ENCODE assay signal across 13 cellular contexts in genomic region chr15:90981681-90982080, GRCh38. TPM values are rescaled to one million over a fixed set of nuclear protein-coding genes. Genes with fewer than 3 reads are reported as not detected.
DNase-seq lines count a peak whose midpoint lies in the region; ATAC-seq and TF ChIP-seq lines count a peak whose summit lies in the region.
"Had no signal": no experiment of that assay in that cellular context is flagged by ENCODE, and none has a peak within 500 bp of the region (broad histone marks: within the 10 kb centered on the region; RNA-seq: fewer than 3 reads in every experiment).

No MANE protein-coding gene starts in this region.

- H3K27me3 Mint-ChIP-seq in activated T-helper 1 cell treated with anti-CD3 and anti-CD28 coated beads, Interleukin-12 subunit alpha, Interleukin-12 subunit beta, Interleukin-2, Interleukin-4 antibody, amounts not matched to agents 30 ng/mL and 10 ng/mL and 1 ng/mL, durations not matched to agents 14 hours and 24 hours and 36 hours (ENCODE audit: insufficient read depth), result no peaks in the 10 kb centered on the region

- H3K36me3 Mint-ChIP-seq in activated T-helper 1 cell treated with anti-CD3 and anti-CD28 coated beads, Interleukin-12 subunit alpha, Interleukin-12 subunit beta, Interleukin-2, Interleukin-4 antibody, amounts not matched to agents 30 ng/mL and 10 ng/mL and 1 ng/mL, durations not matched to agents 14 hours and 24 hours and 36 hours (ENCODE audit: low read depth), result peaks cover 53% of the 10 kb centered on the region

- peaks cover 0 to 3% (median 0%) of the 10 kb centered on the region in 4 donors for H3K36me3 ChIP-seq in transverse colon

- no peaks in the 10 kb centered on the region for H3K9me3 ChIP-seq in transverse colon
- H3K9me3 ChIP-seq: tibial artery had no signal

- no peak for TF ChIP-seq EP300 in transverse colon (IDR thresholded peaks at IDR 0.05; ENCODE audit: low read depth)

- no peaks in the 10 kb centered on the region for H3K27me3 ChIP-seq in transverse colon
- H3K27me3 ChIP-seq: tibial artery had no signal

- DNase-seq in activated T-helper 1 cell treated with anti-CD3 and anti-CD28 coated beads, Interleukin-12 subunit alpha, Interleukin-12 subunit beta, Interleukin-2, Interleukin-4 antibody, amounts not matched to agents 30 ng/mL and 10 ng/mL and 1 ng/mL, durations not matched to agents 14 hours and 24 hours and 36 hours (ENCODE audit: low spot score), result no peak
- DNase-seq in foreskin melanocyte (no peak), NCI-H2227 treated with DMSO at 0.1 percent for 48 hours (lab: John Stamatoyannopoulos, UW) (no peak), transverse colon (no peak), ACHN (no peak)
- DNase-seq: activated CD4-positive, alpha-beta T cell treated with anti-CD3 and anti-CD28 coated beads, Interleukin-2, amount 50 U/mL, for 1 hour; mesenchymal stem cell; NCI-H2171 treated with DMSO at 0.1 percent for 48 hours; tibial artery had no signal

- H3K27ac ChIP-seq in transverse colon, result no peak overlapping the region
- H3K27ac ChIP-seq: SK-N-MC, tibial artery had no signal

- no peaks in the 10 kb centered on the region for H3K9me3 Mint-ChIP-seq in activated T-helper 1 cell treated with anti-CD3 and anti-CD28 coated beads, Interleukin-12 subunit alpha, Interleukin-12 subunit beta, Interleukin-2, Interleukin-4 antibody, amounts not matched to agents 30 ng/mL and 10 ng/mL and 1 ng/mL, durations not matched to agents 14 hours and 24 hours and 36 hours

- intact Hi-C loops in activated T-helper 1 cell treated with anti-CD3 and anti-CD28 coated beads, Interleukin-12 subunit alpha, Interleukin-12 subunit beta, Interleukin-2, Interleukin-4 antibody, amounts not matched to agents 30 ng/mL and 10 ng/mL and 1 ng/mL, durations not matched to agents 14 hours and 24 hours and 36 hours (cut with micrococcal nuclease), result loop anchor here (1.0 to 2.0 kb wide), 2 partner anchors 11 to 15 kb away; no protein-coding TSS in a partner anchor
- intact Hi-C loops in transverse colon (cut with DNase I; ENCODE audit: low total_unique reads), result no loop called here

- WGBS in transverse colon (ENCODE audit: low coverage in 1 of 2), 2 donors, result 80 to 93% methylated on average over 3 to 6 of the region's 6 CpGs

- peaks cover 31% of the 10 kb centered on the region for H3K4me1 Mint-ChIP-seq in activated T-helper 1 cell treated with anti-CD3 and anti-CD28 coated beads, Interleukin-12 subunit alpha, Interleukin-12 subunit beta, Interleukin-2, Interleukin-4 antibody, amounts not matched to agents 30 ng/mL and 10 ng/mL and 1 ng/mL, durations not matched to agents 14 hours and 24 hours and 36 hours (ENCODE audit: low read depth)

- peak overlapping the region; percentile 67 for H3K27ac Mint-ChIP-seq in activated T-helper 1 cell treated with anti-CD3 and anti-CD28 coated beads, Interleukin-12 subunit alpha, Interleukin-12 subunit beta, Interleukin-2, Interleukin-4 antibody, amounts not matched to agents 30 ng/mL and 10 ng/mL and 1 ng/mL, durations not matched to agents 14 hours and 24 hours and 36 hours

- no peak for TF ChIP-seq CTCF in transverse colon (IDR thresholded peaks at IDR 0.05)

- H3K4me3 Mint-ChIP-seq in activated T-helper 1 cell treated with anti-CD3 and anti-CD28 coated beads, Interleukin-12 subunit alpha, Interleukin-12 subunit beta, Interleukin-2, Interleukin-4 antibody, amounts not matched to agents 30 ng/mL and 10 ng/mL and 1 ng/mL, durations not matched to agents 14 hours and 24 hours and 36 hours, result no peak overlapping the region

- in situ Hi-C loops in transverse colon (cut with MboI; ENCODE audit: low pct_ligation_motif_present in 1 of 4, low pct_unique_long_range_greater_than_20kb in 1 of 4, low sequenced_read_pairs in 3 of 4) (no loop called here), ACHN (cut with HindIII; ENCODE audit: low pct_ligation_motif_present, low pct_unique_long_range_greater_than_20kb, low sequenced_read_pairs) (no loop called here)

- ATAC-seq in GM18519 (IDR thresholded peaks at IDR 0.05; ENCODE audit: low FRiP score, unreplicated experiment) (peak; percentile 79), GM21367 (IDR thresholded peaks at IDR 0.05; ENCODE audit: unreplicated experiment) (peak; percentile 65), HG03097 (IDR thresholded peaks at IDR 0.05; ENCODE audit: low FRiP score, unreplicated experiment) (peak; percentile 58)

- no peak overlapping the region for H3K4me3 ChIP-seq in transverse colon
- H3K4me3 ChIP-seq: SK-N-MC, tibial artery had no signal

- TF ChIP-seq POLR2A in transverse colon (IDR thresholded peaks at IDR 0.05), result no peak

- H3K4me1 ChIP-seq in transverse colon, result no peaks in the 10 kb centered on the region
- H3K4me1 ChIP-seq: tibial artery had no signal

RNA-seq across cellular contexts. Expression of gene PRC1, which starts 12.7 kb away (rescaled TPM):
- 78.4 and 86.0 TPM in 2 replicates for total RNA-seq in activated T-helper 1 cell treated with anti-CD3 and anti-CD28 coated beads, Interleukin-12 subunit alpha, Interleukin-12 subunit beta, Interleukin-2, Interleukin-4 antibody, amounts not matched to agents 30 ng/mL and 10 ng/mL and 1 ng/mL, durations not matched to agents 14 hours and 24 hours and 36 hours
- 10 to 100 TPM in 3 of 4 donors, 1 to 10 TPM in 1; 8.1 to 58.0 (median 23.7) TPM for total RNA-seq in transverse colon

RNA-seq across cellular contexts. Expression of gene RCCD1, which starts 27.0 kb away (rescaled TPM):
- total RNA-seq in activated T-helper 1 cell treated with anti-CD3 and anti-CD28 coated beads, Interleukin-12 subunit alpha, Interleukin-12 subunit beta, Interleukin-2, Interleukin-4 antibody, amounts not matched to agents 30 ng/mL and 10 ng/mL and 1 ng/mL, durations not matched to agents 14 hours and 24 hours and 36 hours, result 26.4 and 27.2 TPM in 2 replicates
- 100 to 1,000 TPM in 1 of 4 donors, 10 to 100 TPM in 3; 13.1 to 438 (median 16.2) TPM for total RNA-seq in transverse colon

RNA-seq across cellular contexts. Expression of gene VPS33B, which starts 40.7 kb away (rescaled TPM):
- 20.8 and 20.9 TPM in 2 replicates for total RNA-seq in activated T-helper 1 cell treated with anti-CD3 and anti-CD28 coated beads, Interleukin-12 subunit alpha, Interleukin-12 subunit beta, Interleukin-2, Interleukin-4 antibody, amounts not matched to agents 30 ng/mL and 10 ng/mL and 1 ng/mL, durations not matched to agents 14 hours and 24 hours and 36 hours
- total RNA-seq in transverse colon, result 10 to 100 TPM in 2 of 4 donors, 1 to 10 TPM in 2; 6.7 to 18.7 (median 10.8) TPM

RNA-seq across cellular contexts. Expression of gene UNC45A, which starts 46.6 kb away (rescaled TPM):
- total RNA-seq in activated T-helper 1 cell treated with anti-CD3 and anti-CD28 coated beads, Interleukin-12 subunit alpha, Interleukin-12 subunit beta, Interleukin-2, Interleukin-4 antibody, amounts not matched to agents 30 ng/mL and 10 ng/mL and 1 ng/mL, durations not matched to agents 14 hours and 24 hours and 36 hours, result 60.5 and 68.6 TPM in 2 replicates
- total RNA-seq in transverse colon, result 100 to 1,000 TPM in 1 of 4 donors, 10 to 100 TPM in 3; 34.4 to 142 (median 52.9) TPM

RNA-seq across cellular contexts. Expression of gene HDDC3, which starts 49.3 kb away (rescaled TPM):
- total RNA-seq in activated T-helper 1 cell treated with anti-CD3 and anti-CD28 coated beads, Interleukin-12 subunit alpha, Interleukin-12 subunit beta, Interleukin-2, Interleukin-4 antibody, amounts not matched to agents 30 ng/mL and 10 ng/mL and 1 ng/mL, durations not matched to agents 14 hours and 24 hours and 36 hours, result 38.8 and 39.0 TPM in 2 replicates
- 10 to 100 TPM; 13.8 to 21.8 (median 17.9) TPM for total RNA-seq in transverse colon
